8 cellular contexts compared by ENCODE assay signal in the genomic region with DNA sequence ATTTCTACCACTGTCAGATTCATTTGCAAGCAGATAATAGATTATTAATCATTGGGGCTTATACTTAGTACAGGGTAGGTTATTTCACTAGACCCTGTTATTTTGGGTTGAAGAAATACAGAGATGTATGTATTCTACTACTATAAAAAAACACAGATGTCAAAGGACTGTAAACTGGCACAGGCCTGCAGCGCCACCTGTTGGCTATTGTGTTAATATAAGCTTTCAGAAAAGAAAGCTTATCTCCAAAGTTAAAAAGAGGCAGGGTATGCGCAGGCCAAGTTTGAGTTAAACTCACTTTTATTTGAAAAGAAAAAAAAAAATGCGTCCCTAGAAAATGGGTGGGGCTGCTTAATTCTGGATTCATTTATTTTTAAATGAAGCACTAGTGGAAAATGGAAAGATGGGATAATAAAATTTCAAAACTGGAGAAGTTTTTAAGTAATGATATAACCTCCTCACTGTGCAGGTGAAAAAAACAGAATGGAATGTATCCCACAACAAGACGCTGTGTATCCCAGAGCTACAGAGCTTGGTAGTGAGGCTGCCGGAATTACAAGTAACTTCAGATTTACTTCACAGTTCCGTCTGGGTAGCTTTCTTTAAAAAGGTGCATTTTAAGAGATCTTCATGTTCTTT.
DNase-seq lines count a peak whose midpoint lies in the region; ATAC-seq, FAIRE-seq and TF ChIP-seq lines count a peak whose summit lies in the region.

No MANE protein-coding gene starts in this region.

- no peaks in the 10 kb centered on the region for H3K4me1 ChIP-seq in neural progenitor cell
- peaks cover 0 to 34% (median 7%) of the 10 kb centered on the region in 5 donors for H3K4me1 ChIP-seq in subcutaneous abdominal adipose tissue (ENCODE audit: control insufficient read depth in 5 of 5, insufficient read depth in 5 of 5, low read length in 5 of 5)

- H3K4me3 Mint-ChIP-seq in activated T-cell treated with anti-CD3 and anti-CD28 coated beads, Interleukin-2, amount 50 U/mL, for 72 hours, result no peak overlapping the region
- no peak overlapping the region for H3K4me3 Mint-ChIP-seq in neural progenitor cell

- H3K9me3 ChIP-seq in neural progenitor cell (ENCODE audit: low read depth) (no peaks in the 10 kb centered on the region), subcutaneous abdominal adipose tissue (ENCODE audit: control insufficient read depth in 5 of 5, low read length in 5 of 5) (no peaks in the 10 kb centered on the region)

- no peak overlapping the region for H3K4me2 ChIP-seq in neural progenitor cell

- no peaks in the 10 kb centered on the region for H4K20me1 ChIP-seq in neural progenitor cell (ENCODE audit: low read depth)

- peak; percentile 55 for FAIRE-seq in RCC 7860 (lab: Jason Lieb, UNC)

- H3F3A ChIP-seq in neural progenitor cell (ENCODE audit: low read depth), result no peaks in the 10 kb centered on the region

- H3K27ac Mint-ChIP-seq in activated T-cell treated with anti-CD3 and anti-CD28 coated beads, Interleukin-2, amount 50 U/mL, for 72 hours, result no peak overlapping the region
- H3K27ac Mint-ChIP-seq in neural progenitor cell, result no peak overlapping the region

- H3K9me3 Mint-ChIP-seq in activated T-cell treated with anti-CD3 and anti-CD28 coated beads, Interleukin-2, amount 50 U/mL, for 72 hours, result peaks cover 0 to 2% of the 10 kb centered on the region in 2 donors
- no peaks in the 10 kb centered on the region for H3K9me3 Mint-ChIP-seq in neural progenitor cell

- H3K36me3 Mint-ChIP-seq in activated T-cell treated with anti-CD3 and anti-CD28 coated beads, Interleukin-2, amount 50 U/mL, for 72 hours (ENCODE audit: insufficient read depth in 2 of 2), result no peaks in the 10 kb centered on the region
- no peaks in the 10 kb centered on the region for H3K36me3 Mint-ChIP-seq in neural progenitor cell

- ATAC-seq in HG03442 (IDR thresholded peaks at IDR 0.05; ENCODE audit: unreplicated experiment), result peak; percentile 72
- peak in 1 of 2 donors; percentile 50 for ATAC-seq in activated T-cell treated with anti-CD3 and anti-CD28 coated beads, Interleukin-2, amount 50 U/mL, for 72 hours (replicated peaks in 1 of 2)
- ATAC-seq in HG02840 (IDR thresholded peaks at IDR 0.05; ENCODE audit: low FRiP score, unreplicated experiment), result no peak

- H3K27ac ChIP-seq in neural progenitor cell (no peak overlapping the region), subcutaneous abdominal adipose tissue (ENCODE audit: low read depth, low read length) (peak overlapping the region; percentile 18)

- peaks cover 7% of the 10 kb centered on the region for H3K4me1 Mint-ChIP-seq in activated T-cell treated with anti-CD3 and anti-CD28 coated beads, Interleukin-2, amount 50 U/mL, for 72 hours (ENCODE audit: low read depth)
- H3K4me1 Mint-ChIP-seq in neural progenitor cell, result peaks cover 9% of the 10 kb centered on the region

- H3K36me3 ChIP-seq in neural progenitor cell (no peaks in the 10 kb centered on the region), subcutaneous abdominal adipose tissue (ENCODE audit: control insufficient read depth in 5 of 5, insufficient read depth in 5 of 5, low read length in 5 of 5) (no peaks in the 10 kb centered on the region)

- no peak overlapping the region for H3K9ac ChIP-seq in neural progenitor cell
- peak overlapping the region in 2 of 5 donors; percentile 29 to 35 for H3K9ac ChIP-seq in subcutaneous abdominal adipose tissue (ENCODE audit: low read length in 5 of 5)

- TF ChIP-seq CTCF in GM12865 (IDR thresholded peaks at IDR 0.05; ENCODE audit: insufficient read depth, low read depth, low read length, missing control alignments) (peak; percentile 64), fibroblast of pulmonary artery (IDR thresholded peaks at IDR 0.05; ENCODE audit: low read length, missing control alignments) (peak; percentile 66), neural progenitor cell (IDR thresholded peaks at IDR 0.05) (peak; percentile 91)

- no peaks in the 10 kb centered on the region for H3K79me2 ChIP-seq in neural progenitor cell (ENCODE audit: low read depth)

- DNase-seq in GM12865 (ENCODE audit: low read depth) (peak; percentile 57), RCC 7860 (ENCODE audit: low spot score) (no peak), fibroblast of pulmonary artery (ENCODE audit: low read depth) (peak; percentile 79), neural progenitor cell (ENCODE audit: low spot score) (peak; percentile 78)
- peak; percentile 65 to 66 for DNase-seq in activated T-cell treated with anti-CD3 and anti-CD28 coated beads, Interleukin-2, amount 50 U/mL, for 72 hours

- no peaks in the 10 kb centered on the region for H3K27me3 ChIP-seq in neural progenitor cell
- H3K27me3 ChIP-seq in subcutaneous abdominal adipose tissue (ENCODE audit: control insufficient read depth in 5 of 5, insufficient read depth in 4 of 5, low read length in 5 of 5), result no peaks in the 10 kb centered on the region

- H2AFZ ChIP-seq in neural progenitor cell (replicated peaks), result no peak overlapping the region

- H3K4me3 ChIP-seq in GM12865 (ENCODE audit: low read depth, low read length) (no peak overlapping the region), fibroblast of pulmonary artery (replicated peaks; ENCODE audit: low read depth, low read length) (no peak overlapping the region), neural progenitor cell (no peak overlapping the region), subcutaneous abdominal adipose tissue (ENCODE audit: low read depth in 1 of 5, low read length in 5 of 5) (no peak overlapping the region)

- H3K27me3 Mint-ChIP-seq in activated T-cell treated with anti-CD3 and anti-CD28 coated beads, Interleukin-2, amount 50 U/mL, for 72 hours (ENCODE audit: low read depth), result no peaks in the 10 kb centered on the region
- H3K27me3 Mint-ChIP-seq in neural progenitor cell (ENCODE audit: insufficient read depth, low read depth), result peaks cover 3% of the 10 kb centered on the region
